8 cellular contexts compared by ENCODE assay signal in the genomic region with DNA sequence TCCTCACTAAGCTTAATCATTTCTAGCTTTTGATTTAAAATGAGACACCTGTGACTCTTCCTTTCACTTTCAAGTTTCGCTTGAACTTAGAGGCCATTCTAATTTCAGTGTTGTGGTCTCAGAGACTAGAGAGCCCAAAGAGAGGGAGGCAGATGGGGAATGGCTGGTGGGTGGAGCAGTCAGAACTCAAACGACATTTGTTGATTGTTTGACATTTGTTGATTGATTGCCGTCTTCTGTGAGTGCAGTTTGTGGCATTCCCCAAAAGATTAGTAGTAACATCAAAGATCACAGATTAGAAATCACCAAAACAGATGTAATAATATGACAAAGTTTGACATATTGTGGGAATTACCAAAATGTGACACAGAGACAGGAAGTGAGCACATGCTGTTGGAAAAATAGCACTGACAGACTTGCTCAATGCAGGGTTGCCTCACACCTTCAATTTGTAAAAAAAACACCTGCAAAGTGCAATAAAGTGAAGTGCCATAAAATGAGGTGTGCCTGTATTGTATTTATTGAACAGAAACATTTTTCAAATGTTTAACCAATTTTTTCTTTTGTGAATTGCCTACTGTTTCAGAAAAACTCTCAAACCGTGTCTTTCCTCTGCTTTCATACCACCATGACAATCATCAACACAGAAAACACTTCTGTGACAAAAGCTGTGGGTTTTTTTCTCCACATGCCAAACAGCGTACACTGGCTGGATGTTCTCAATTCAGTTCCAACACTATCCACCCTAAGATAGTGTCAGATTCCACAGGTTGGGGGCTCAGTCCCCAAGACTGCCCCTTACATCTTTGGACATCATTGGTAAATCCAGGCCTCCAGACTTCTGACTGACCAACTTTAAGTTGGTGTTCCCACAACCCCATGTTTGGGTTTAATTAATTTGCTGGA.
DNase-seq lines count a peak whose midpoint lies in the region; ATAC-seq lines count a peak whose summit lies in the region.

No MANE protein-coding gene starts in this region.

- peak overlapping the region; percentile 52; the same call in 1 of the 2 replicates for H3K27ac ChIP-seq in ACC112 (ENCODE audit: low read depth, low read length)

- H3K36me3 ChIP-seq in ACC112 (ENCODE audit: insufficient read depth, low read length), result no peaks in the 10 kb centered on the region

- H3K9me3 Mint-ChIP-seq in effector memory CD8-positive, alpha-beta T cell, result no peaks in the 10 kb centered on the region

- H3K36me3 Mint-ChIP-seq in effector memory CD8-positive, alpha-beta T cell (ENCODE audit: insufficient read depth), result peaks cover 5% of the 10 kb centered on the region

- H3K27me3 ChIP-seq in ACC112 (ENCODE audit: insufficient read depth, low read length), result no peaks in the 10 kb centered on the region

- peak overlapping the region; percentile 71 to 81 for H3K4me3 Mint-ChIP-seq in effector memory CD8-positive, alpha-beta T cell

- peaks cover 34 to 43% of the 10 kb centered on the region in 2 donors for H3K4me1 Mint-ChIP-seq in effector memory CD8-positive, alpha-beta T cell (ENCODE audit: low read depth in 2 of 2)

- H3K27me3 Mint-ChIP-seq in effector memory CD8-positive, alpha-beta T cell, result no peaks in the 10 kb centered on the region

- H3K79me2 ChIP-seq in ACC112 (ENCODE audit: control insufficient read depth, insufficient read depth, low read length, unreplicated experiment), result peaks cover 17% of the 10 kb centered on the region

- no peak overlapping the region; the same call in 1 of the 2 replicates for H3K4me3 ChIP-seq in ACC112 (ENCODE audit: low read depth, low read length)

- in situ Hi-C loops in G401 (cut with HindIII; ENCODE audit: low sequenced_read_pairs), result no loop called here

- H2AFZ ChIP-seq in ACC112 (ENCODE audit: low read length, unreplicated experiment), result no peak overlapping the region

- H3K4me1 ChIP-seq in ACC112 (ENCODE audit: control insufficient read depth, insufficient read depth, low read length, unreplicated experiment), result peaks cover 25% of the 10 kb centered on the region

- peak; percentile 39 to 44 (median 43) for DNase-seq in effector memory CD8-positive, alpha-beta T cell
- peak; percentile 48 to 59 (median 59) for DNase-seq in stimulated activated CD4-positive, alpha-beta T cell treated with anti-CD3 and anti-CD28 coated beads, TNF-alpha, amount 100 ng/mL, for 24 hours (ENCODE audit: low read depth in 3 of 3)
- DNase-seq in NCI-H510A (lab: John Stamatoyannopoulos, UW) (no peak), G401 (ENCODE audit: low spot score) (no peak)

- peak overlapping the region; percentile 94 to 97 for H3K27ac Mint-ChIP-seq in effector memory CD8-positive, alpha-beta T cell

- ATAC-seq in GM19328 (IDR thresholded peaks at IDR 0.05; ENCODE audit: unreplicated experiment), result peak; percentile 83
- ATAC-seq in HG03354 (IDR thresholded peaks at IDR 0.05; ENCODE audit: poor library complexity, severe bottlenecking, unreplicated experiment), result peak; percentile 91
- peak; percentile 83 to 87 for ATAC-seq in activated CD4-positive, CD25-positive, alpha-beta regulatory T cell treated with anti-CD3 and anti-CD28 coated beads, Interleukin-2, amount 50 U/mL, for 24 hours
- ATAC-seq in effector memory CD8-positive, alpha-beta T cell (replicated peaks), result peak; percentile 86

Comparison
In these comparisons a context has a peak if more than half of its experiments do, and no peak if none do; other contexts are left out.
1. DNase-seq: peak in effector memory CD8-positive, alpha-beta T cell (3 of 3) and stimulated activated CD4-positive, alpha-beta T cell treated with anti-CD3 and anti-CD28 coated beads, TNF-alpha, amount 100 ng/mL, for 24 hours (3 of 3); none in NCI-H510A (single experiment) and G401 (single experiment).
2. Peak in every context shown above with its lines, with median percentiles within 50 percentile points of each other: ATAC-seq.